ENCODE assay signal across 14 cellular contexts in the genomic region with DNA sequence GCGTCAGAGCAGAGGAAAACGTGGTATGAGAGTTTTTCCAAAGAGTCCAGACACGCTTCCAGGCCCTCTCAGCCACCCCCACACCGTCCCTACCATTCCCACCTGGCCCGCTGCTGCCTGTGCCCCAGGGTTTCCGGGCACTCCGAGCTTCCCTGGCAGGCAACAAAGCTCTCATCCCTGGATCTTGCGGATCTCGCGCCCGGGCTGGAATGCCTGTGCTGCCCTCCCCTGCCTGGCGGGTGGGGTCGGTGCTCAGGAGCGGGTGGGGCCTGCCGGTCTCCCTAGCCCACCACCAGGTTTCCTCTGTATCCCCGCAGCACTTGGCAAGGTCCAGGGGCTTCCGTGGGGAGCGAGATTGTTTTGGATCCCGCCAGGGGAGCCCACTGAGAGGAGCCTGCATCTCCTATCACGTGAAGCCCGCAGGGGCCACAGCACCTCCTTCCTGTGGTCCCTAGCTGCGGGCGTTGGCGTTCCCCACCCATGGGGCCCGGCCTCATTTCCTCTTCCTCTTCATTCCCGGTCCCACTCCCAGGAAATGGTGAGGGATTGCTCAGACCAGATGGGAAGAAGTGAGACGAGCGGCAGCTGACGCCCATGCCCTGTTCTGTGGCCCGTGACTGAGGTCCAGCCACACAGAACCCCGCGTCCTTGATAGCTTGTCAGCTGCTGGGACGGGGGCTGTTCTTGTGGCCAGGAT. TPM values are rescaled to one million over a fixed set of nuclear protein-coding genes. Genes with fewer than 3 reads are reported as not detected.
DNase-seq lines count a peak whose midpoint lies in the region; ATAC-seq and TF ChIP-seq lines count a peak whose summit lies in the region.
"Had no signal": no experiment of that assay in that cellular context is flagged by ENCODE, and none has a peak within 500 bp of the region (broad histone marks: within the 10 kb centered on the region; RNA-seq: fewer than 3 reads in every experiment).

No MANE protein-coding gene starts in this region.

- 32% methylated on average over 25 of the region's 33 CpGs for WGBS in mammary epithelial cell (ENCODE audit: low coverage, missing lambda C conversion rate)
- 69 to 79% methylated on average over 12 to 29 of the region's 33 CpGs for WGBS in upper lobe of left lung, 2 donors

- no peaks in the 10 kb centered on the region for H3K9me3 ChIP-seq in cardiac muscle cell (ENCODE audit: low read depth)
- H3K9me3 ChIP-seq in right atrium auricular region: no peaks in the 10 kb centered on the region
- H3K9me3 ChIP-seq in mammary epithelial cell (replicated peaks; ENCODE audit: insufficient read depth, low read length): no peaks in the 10 kb centered on the region
- no peaks in the 10 kb centered on the region for H3K9me3 ChIP-seq in upper lobe of left lung

- intact Hi-C loops in mammary epithelial cell (cut with micrococcal nuclease): no loop called here
- intact Hi-C loops in activated naive CD4-positive, alpha-beta T cell treated with anti-CD3 and anti-CD28 coated beads for 36 hours (cut with micrococcal nuclease): loop anchor here (2.0 to 5.0 kb wide), 2 partner anchors 234 to 291 kb away; partner anchors contain the start of gene ECI1

- no peak overlapping the region for H3K27ac Mint-ChIP-seq in activated naive CD4-positive, alpha-beta T cell treated with anti-CD3 and anti-CD28 coated beads for 36 hours

- H3K4me3 Mint-ChIP-seq in activated naive CD4-positive, alpha-beta T cell treated with anti-CD3 and anti-CD28 coated beads for 36 hours: no peak overlapping the region

- H3K27me3 Mint-ChIP-seq in activated naive CD4-positive, alpha-beta T cell treated with anti-CD3 and anti-CD28 coated beads for 36 hours (ENCODE audit: low read depth): no peaks in the 10 kb centered on the region
- H3K27me3 Mint-ChIP-seq: CD4-positive, alpha-beta memory T cell had no signal

- ATAC-seq in left lobe of liver (no peak), upper lobe of left lung (ENCODE audit: low FRiP score in 2 of 2) (no peak), GM21423 (IDR thresholded peaks at IDR 0.05; ENCODE audit: unreplicated experiment) (no peak), HG03135 (IDR thresholded peaks at IDR 0.05; ENCODE audit: unreplicated experiment) (no peak)

- H3K9ac ChIP-seq in mammary epithelial cell (ENCODE audit: insufficient read depth, low read length): no peak overlapping the region

- H3K9me3 Mint-ChIP-seq in activated naive CD4-positive, alpha-beta T cell treated with anti-CD3 and anti-CD28 coated beads for 36 hours: no peaks in the 10 kb centered on the region

- H4K20me1 ChIP-seq in mammary epithelial cell (ENCODE audit: insufficient read depth, low read length): no peaks in the 10 kb centered on the region

- TF ChIP-seq POLR2A in upper lobe of left lung (IDR thresholded peaks at IDR 0.05): no peak

- no peak overlapping the region for H3K4me2 ChIP-seq in mammary epithelial cell (ENCODE audit: insufficient read depth, low read depth, low read length)

- H3K4me1 ChIP-seq in cardiac muscle cell (ENCODE audit: low read depth) (peaks cover 9% of the 10 kb centered on the region), right atrium auricular region (peaks cover 0 to 36% of the 10 kb centered on the region in 2 donors), mammary epithelial cell (ENCODE audit: insufficient read depth, low read length) (peaks cover 33% of the 10 kb centered on the region), upper lobe of left lung (peaks cover 45 to 68% (median 65%) of the 10 kb centered on the region in 4 donors)

- H3K4me1 Mint-ChIP-seq in activated naive CD4-positive, alpha-beta T cell treated with anti-CD3 and anti-CD28 coated beads for 36 hours (ENCODE audit: low read depth): peaks cover 16% of the 10 kb centered on the region

- H3K27ac ChIP-seq in cardiac muscle cell (peak overlapping the region; percentile 53), right atrium auricular region (peak overlapping the region in 1 of 2 donors; percentile 31), mammary epithelial cell (ENCODE audit: insufficient read depth, low read depth, low read length) (no peak overlapping the region), upper lobe of left lung (peak overlapping the region; percentile 51 to 75 (median 52))

- dilution Hi-C loops in mammary epithelial cell (cut with HindIII; ENCODE audit: low sequenced_read_pairs): no loop called here

- H3K36me3 ChIP-seq in cardiac muscle cell: no peaks in the 10 kb centered on the region
- H3K36me3 ChIP-seq in right atrium auricular region: no peaks in the 10 kb centered on the region
- H3K36me3 ChIP-seq in mammary epithelial cell (ENCODE audit: insufficient read depth, low read length): no peaks in the 10 kb centered on the region
- peaks cover 0 to 10% (median 3%) of the 10 kb centered on the region in 4 donors for H3K36me3 ChIP-seq in upper lobe of left lung

- H2AFZ ChIP-seq in mammary epithelial cell (ENCODE audit: low read depth, low read length): peak overlapping the region; percentile 48

- peaks cover 1% of the 10 kb centered on the region for H3K36me3 Mint-ChIP-seq in activated naive CD4-positive, alpha-beta T cell treated with anti-CD3 and anti-CD28 coated beads for 36 hours (ENCODE audit: low read depth)

- no peak for TF ChIP-seq EP300 in upper lobe of left lung (IDR thresholded peaks at IDR 0.05)

- in situ Hi-C loops in mammary epithelial cell (cut with MboI; ENCODE audit: low sequenced_read_pairs in 2 of 2): loop anchor here in 1 of 2 donors (25.0 kb wide), 1 partner anchor 224 kb away; the partner anchor contains the start of genes ECI1 and RNPS1

- TF ChIP-seq CTCF in cardiac muscle cell (IDR thresholded peaks at IDR 0.05; ENCODE audit: low read depth, low read length) (no peak), right atrium auricular region (IDR thresholded peaks at IDR 0.05) (no peak), mammary epithelial cell (conservative IDR thresholded peaks at IDR 0.05 in 1 of 2, IDR thresholded peaks at IDR 0.05 in 1 of 2; ENCODE audit: extremely low read depth in 1 of 2, insufficient read depth in 1 of 2, low read depth in 1 of 2, low read length in 2 of 2) (no peak), upper lobe of left lung (IDR thresholded peaks at IDR 0.05) (no peak)

- no peaks in the 10 kb centered on the region for H3K27me3 ChIP-seq in cardiac muscle cell
- no peaks in the 10 kb centered on the region for H3K27me3 ChIP-seq in right atrium auricular region
- no peaks in the 10 kb centered on the region for H3K27me3 ChIP-seq in mammary epithelial cell (ENCODE audit: insufficient read depth, low read length)
- H3K27me3 ChIP-seq in upper lobe of left lung: no peaks in the 10 kb centered on the region

- BruUV-seq in mammary epithelial cell (replicated peaks; lab: Mats Ljungman, UMichigan): no TSS peak

- CTCF ChIA-PET in mammary epithelial cell (lab: Charles Lee; ENCODE audit: low non-redundant PET): no interaction called here
- CTCF ChIA-PET in activated naive CD4-positive, alpha-beta T cell treated with anti-CD3 and anti-CD28 coated beads for 36 hours (lab: Charles Lee): interaction anchor here (0.9 to 1.2 kb wide), 3 partner anchors 9 to 16 kb away, joined by 3 read pairs; partner anchors contain the start of gene TBC1D24

- DNase-seq in cardiac muscle cell (ENCODE audit: low read depth in 1 of 2, low spot score in 1 of 2) (no peak), right atrium auricular region (ENCODE audit: low spot score) (no peak), mammary epithelial cell (no peak), left lobe of liver (ENCODE audit: low spot score) (peak; percentile 44), upper lobe of left lung (peak in 1 of 2 donors; percentile 71)
- DNase-seq in activated naive CD4-positive, alpha-beta T cell treated with anti-CD3 and anti-CD28 coated beads for 36 hours: no peak
- DNase-seq: CD4-positive, alpha-beta memory T cell; DND-41; NCI-H1417; NCI-H1930; NCI-H2171; NCI-H510A had no signal

- H3K4me3 ChIP-seq in cardiac muscle cell (no peak overlapping the region), right atrium auricular region (peak overlapping the region in 1 of 2 donors; percentile 22), mammary epithelial cell (replicated peaks in 1 of 3; ENCODE audit: insufficient read depth in 1 of 3, low read depth in 2 of 3, low read length in 3 of 3) (no peak overlapping the region), upper lobe of left lung (peak overlapping the region in 2 of 4 donors; percentile 14 to 18)

- H3K79me2 ChIP-seq in mammary epithelial cell (ENCODE audit: insufficient read depth, low read length): peaks cover 6% of the 10 kb centered on the region

RNA-seq across cellular contexts. Expression of gene TBC1D24, which starts 11.0 kb away (rescaled TPM):
- total RNA-seq in cardiac muscle cell: 17.3 and 23.6 TPM in 2 replicates
- 8.2 and 10.2 TPM in 2 replicates for polyA plus RNA-seq in cardiac muscle cell
- 10 to 100 TPM in 1 of 2 donors, 1 to 10 TPM in 1; 9.6 to 10.5 TPM for total RNA-seq in right atrium auricular region
- 10 to 100 TPM; 11.4 to 12.3 TPM for total RNA-seq in mammary epithelial cell
- polyA plus RNA-seq in mammary epithelial cell: 5.6 TPM
- polyA minus RNA-seq in mammary epithelial cell: 8.3 TPM
- 32.5 TPM for total RNA-seq in left lobe of liver
- total RNA-seq in upper lobe of left lung: 10 to 100 TPM; 25.9 to 49.6 (median 37.2) TPM
- 1 to 10 TPM; 8.1 to 8.6 TPM for total RNA-seq in activated naive CD4-positive, alpha-beta T cell treated with anti-CD3 and anti-CD28 coated beads for 36 hours

RNA-seq across cellular contexts. Expression of gene NTN3, which starts 14.9 kb away (rescaled TPM):
- total RNA-seq in cardiac muscle cell: 9.4 and 20.5 TPM in 2 replicates
- 1.6 and 5.6 TPM in 2 replicates for polyA plus RNA-seq in cardiac muscle cell
- total RNA-seq in right atrium auricular region: under 1 TPM; 0.22 to 0.51 TPM
- total RNA-seq in mammary epithelial cell: under 1 TPM in 1 of 2 donors, not detected in 1; under 0.01 TPM
- not detected for polyA plus RNA-seq in mammary epithelial cell
- not detected for polyA minus RNA-seq in mammary epithelial cell
- total RNA-seq in left lobe of liver: 3.6 TPM
- total RNA-seq in upper lobe of left lung: not detected
- not detected for total RNA-seq in activated naive CD4-positive, alpha-beta T cell treated with anti-CD3 and anti-CD28 coated beads for 36 hours
- total RNA-seq: CD4-positive, alpha-beta memory T cell had no signal
- polyA plus RNA-seq: CD4-positive, alpha-beta memory T cell had no signal

RNA-seq across cellular contexts. Expression of gene TEDC2, which starts 26.1 kb away (rescaled TPM):
- 27.3 and 34.8 TPM in 2 replicates for total RNA-seq in cardiac muscle cell
- 30.7 and 34.4 TPM in 2 replicates for polyA plus RNA-seq in cardiac muscle cell
- total RNA-seq in right atrium auricular region: 1 to 10 TPM in 1 of 2 donors, under 1 TPM in 1; 0.63 to 4.1 TPM
- 1 to 10 TPM; 1.8 to 7.2 TPM for total RNA-seq in mammary epithelial cell
- 6.5 TPM for polyA plus RNA-seq in mammary epithelial cell
- polyA minus RNA-seq in mammary epithelial cell: 8.1 TPM
- 0.63 TPM for total RNA-seq in left lobe of liver
- 1 to 10 TPM in 4 of 6 donors, under 1 TPM in 1, not detected in 1; 0.61 to 2.7 (median 1.7) TPM for total RNA-seq in upper lobe of left lung
- 10 to 100 TPM; 24.2 to 24.8 TPM for total RNA-seq in activated naive CD4-positive, alpha-beta T cell treated with anti-CD3 and anti-CD28 coated beads for 36 hours

RNA-seq across cellular contexts. Expression of gene ATP6V0C, which starts 27.8 kb away (rescaled TPM):
- 92.4 and 117 TPM in 2 replicates for total RNA-seq in cardiac muscle cell
- 184 and 281 TPM in 2 replicates for polyA plus RNA-seq in cardiac muscle cell
- 100 to 1,000 TPM in 1 of 2 donors, 10 to 100 TPM in 1; 63.7 to 107 TPM for total RNA-seq in right atrium auricular region
- 100 to 1,000 TPM in 1 of 2 donors, 10 to 100 TPM in 1; 41.5 to 250 TPM for total RNA-seq in mammary epithelial cell
- 95.2 TPM for polyA plus RNA-seq in mammary epithelial cell
- polyA minus RNA-seq in mammary epithelial cell: 81.4 TPM
- 87.0 TPM for total RNA-seq in left lobe of liver
- 100 to 1,000 TPM in 4 of 6 donors, 10 to 100 TPM in 2; 84.9 to 332 (median 164) TPM for total RNA-seq in upper lobe of left lung
- total RNA-seq in activated naive CD4-positive, alpha-beta T cell treated with anti-CD3 and anti-CD28 coated beads for 36 hours: 10 to 100 TPM; 81.9 TPM

RNA-seq across cellular contexts. Expression of gene AMDHD2, which starts 34.2 kb away (rescaled TPM):
- total RNA-seq in cardiac muscle cell: 32.4 and 39.2 TPM in 2 replicates
- 25.0 and 30.2 TPM in 2 replicates for polyA plus RNA-seq in cardiac muscle cell
- total RNA-seq in right atrium auricular region: 10 to 100 TPM; 10.6 to 12.6 TPM
- total RNA-seq in mammary epithelial cell: 10 to 100 TPM; 23.5 to 31.9 TPM
- polyA plus RNA-seq in mammary epithelial cell: 12.2 TPM
- polyA minus RNA-seq in mammary epithelial cell: 4.4 TPM
- 22.2 TPM for total RNA-seq in left lobe of liver
- 100 to 1,000 TPM in 1 of 6 donors, 10 to 100 TPM in 5; 33.0 to 126 (median 68.4) TPM for total RNA-seq in upper lobe of left lung
- 10 to 100 TPM; 15.3 to 18.6 TPM for total RNA-seq in activated naive CD4-positive, alpha-beta T cell treated with anti-CD3 and anti-CD28 coated beads for 36 hours
